In the genomic region with DNA sequence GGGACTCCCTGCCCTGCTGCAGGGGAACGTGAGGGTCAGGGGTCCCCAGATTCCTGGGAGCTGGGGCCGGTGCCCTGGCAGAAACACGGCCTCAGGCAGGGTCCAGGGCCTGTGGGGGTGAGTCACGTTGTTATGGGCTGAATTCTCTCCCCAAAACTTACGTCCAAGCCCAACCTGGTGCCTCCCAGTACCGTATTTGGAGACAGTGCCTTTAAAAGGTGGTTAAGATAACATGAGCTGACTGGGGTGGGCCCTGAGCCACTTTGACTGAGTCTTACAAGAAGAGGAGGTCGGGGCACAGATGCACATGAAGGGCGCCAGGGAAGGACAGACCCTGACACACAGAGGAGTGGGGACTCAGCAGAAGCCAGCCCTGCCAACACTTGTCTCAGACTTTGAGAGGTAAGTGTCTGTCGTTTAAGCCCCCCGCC, we compare ENCODE assay signal across 19 cellular contexts.
"Had no signal": no experiment of that assay in that cellular context is flagged by ENCODE, and none has a peak within 500 bp of the region (broad histone marks: within the 10 kb centered on the region; RNA-seq: fewer than 3 reads in every experiment).

No MANE protein-coding gene starts in this region.

- H3K36me3 ChIP-seq: adrenal gland, gastrocnemius medialis, ovary, right lobe of liver had no signal

- H3K36me3 Mint-ChIP-seq: immature natural killer cell; stimulated activated naive B cell treated with anti-CD40 and anti-IgM and Interleukin-4, amounts not matched to agents 10 μg/mL and 1 μg/mL and 100 μg/mL, for 72 hours had no signal

- H3K4me1 ChIP-seq: right lobe of liver had no signal

- H3K27me3 ChIP-seq: adrenal gland, ovary, right lobe of liver had no signal

- H3K27ac Mint-ChIP-seq: stimulated activated naive B cell treated with anti-CD40 and anti-IgM and Interleukin-4, amounts not matched to agents 10 μg/mL and 1 μg/mL and 100 μg/mL, for 72 hours had no signal

- DNase-seq: activated CD4-positive, alpha-beta T cell treated with anti-CD3 and anti-CD28 coated beads for 1 hour; activated gamma-delta T cell; activated T-cell treated with anti-CD3 and anti-CD28 coated beads, Interleukin-2, amount 50 U/mL, for 72 hours; adrenal gland; cerebellar nuclear complex; cortex of kidney; gastrocnemius medialis; heart right ventricle; immature natural killer cell; ovary; small intestine; stimulated activated CD4-positive, alpha-beta T cell treated with anti-CD3 and anti-CD28 coated beads, Interleukin-4, amount 100 ng/mL, for 1 hour; stimulated activated naive B cell treated with anti-CD40 and anti-IgM and Interleukin-4, amounts not matched to agents 10 μg/mL and 1 μg/mL and 100 μg/mL, for 72 hours; T-helper 2 cell had no signal

- H3K9me3 ChIP-seq: adrenal gland, gastrocnemius medialis, heart right ventricle, ovary, right lobe of liver had no signal

- H3K4me3 Mint-ChIP-seq: activated T-cell treated with anti-CD3 and anti-CD28 coated beads, Interleukin-2, amount 50 U/mL, for 72 hours; immature natural killer cell; neural crest cell; stimulated activated naive B cell treated with anti-CD40 and anti-IgM and Interleukin-4, amounts not matched to agents 10 μg/mL and 1 μg/mL and 100 μg/mL, for 72 hours had no signal

- H3K27ac ChIP-seq: adrenal gland, gastrocnemius medialis, heart right ventricle, ovary, right lobe of liver, VCaP had no signal

- H3K9me3 Mint-ChIP-seq: activated naive CD4-positive, alpha-beta T cell treated with anti-CD3 and anti-CD28 coated beads, Interleukin-2, amount 50 U/mL, for 72 hours; activated T-cell treated with anti-CD3 and anti-CD28 coated beads, Interleukin-2, amount 50 U/mL, for 72 hours; immature natural killer cell; neural crest cell; stimulated activated naive B cell treated with anti-CD40 and anti-IgM and Interleukin-4, amounts not matched to agents 10 μg/mL and 1 μg/mL and 100 μg/mL, for 72 hours had no signal

- ATAC-seq: activated naive CD4-positive, alpha-beta T cell treated with anti-CD3 and anti-CD28 coated beads, Interleukin-2, amount 50 U/mL, for 72 hours; activated T-cell treated with anti-CD3 and anti-CD28 coated beads, Interleukin-2, amount 50 U/mL, for 72 hours; esophagus mucosa; gastrocnemius medialis; heart right ventricle; right lobe of liver; stimulated activated naive B cell treated with anti-CD40 and anti-IgM and Interleukin-4, amounts not matched to agents 10 μg/mL and 1 μg/mL and 100 μg/mL, for 72 hours had no signal

- H3K4me3 ChIP-seq: adrenal gland, gastrocnemius medialis, heart right ventricle, ovary, right lobe of liver had no signal
